In the genomic region with DNA sequence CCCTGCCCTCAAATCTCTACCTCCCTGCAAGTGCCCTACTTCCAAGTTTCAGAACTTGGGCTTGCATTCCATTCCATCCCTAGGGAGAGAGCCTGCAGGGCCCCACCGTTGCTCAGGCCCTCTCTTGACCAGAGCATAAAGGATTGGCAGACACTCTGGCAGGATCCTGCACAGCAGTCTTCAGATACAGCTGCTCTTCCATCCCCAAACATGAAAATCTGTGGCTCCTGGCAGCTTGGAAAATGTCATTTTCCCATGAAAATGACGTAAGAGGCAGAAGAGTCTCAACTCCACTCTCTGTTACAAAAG, we compare ENCODE assay signal across 29 cellular contexts.
DNase-seq lines count a peak whose midpoint lies in the region; ATAC-seq, FAIRE-seq and TF ChIP-seq lines count a peak whose summit lies in the region.
"Had no signal": no experiment of that assay in that cellular context is flagged by ENCODE, and none has a peak within 500 bp of the region (broad histone marks: within the 10 kb centered on the region; RNA-seq: fewer than 3 reads in every experiment).

No MANE protein-coding gene starts in this region.

- TF ChIP-seq RAD21 in HepG2 (CRISPR knock-in tag; IDR thresholded peaks at IDR 0.05): no peak

- H4K20me1 ChIP-seq in astrocyte (ENCODE audit: insufficient read depth, low read length) (no peaks in the 10 kb centered on the region), HepG2 (ENCODE audit: insufficient read depth, low read length) (no peaks in the 10 kb centered on the region)

- intact Hi-C loops in HepG2 (cut with micrococcal nuclease; ENCODE audit: unreplicated experiment): no loop called here

- H3K27ac ChIP-seq in astrocyte (ENCODE audit: low read depth, low read length) (no peak overlapping the region), HepG2 (ENCODE audit: extremely low read length, insufficient read depth, low read length) (no peak overlapping the region)
- H3K27ac ChIP-seq: breast epithelium, gastrocnemius medialis, SJSA1, vagina had no signal

- H3K9me3 ChIP-seq in astrocyte (ENCODE audit: insufficient read depth, low read depth, low read length) (no peaks in the 10 kb centered on the region), HepG2 (ENCODE audit: low read length) (no peaks in the 10 kb centered on the region)
- H3K9me3 ChIP-seq: adrenal gland, breast epithelium, gastrocnemius medialis, MG63, SJSA1, vagina had no signal

- peak; percentile 51; the same call in 1 of the 3 replicates for ATAC-seq in HepG2
- ATAC-seq in HG02571 (IDR thresholded peaks at IDR 0.05; ENCODE audit: unreplicated experiment): no peak
- ATAC-seq in HG02970 (IDR thresholded peaks at IDR 0.05; ENCODE audit: low FRiP score, unreplicated experiment): no peak
- ATAC-seq: effector memory CD8-positive, alpha-beta T cell; esophagus mucosa; GM12878; HCT116; T-cell had no signal

- H3K4me3 Mint-ChIP-seq in astrocyte (ENCODE audit: unreplicated experiment) (peak overlapping the region; percentile 20), osteocyte (ENCODE audit: unreplicated experiment) (no peak overlapping the region), endothelial cell (ENCODE audit: unreplicated experiment) (no peak overlapping the region)
- H3K4me3 Mint-ChIP-seq: activated B cell treated with CpG ODN at 0.5 μM for 24 hours; activated naive CD4-positive, alpha-beta T cell treated with anti-CD3 and anti-CD28 coated beads for 36 hours; CD4-positive, CD25-positive, alpha-beta regulatory T cell; effector memory CD8-positive, alpha-beta T cell; T-cell had no signal

- CTCF ChIA-PET in HEK293T (lab: Yijun Ruan, JAX): interaction anchor here (0.6 kb wide), 1 partner anchor 107 kb away, joined by 3 read pairs; no protein-coding TSS in a partner anchor
- CTCF ChIA-PET in HepG2 (lab: Yijun Ruan, JAX; ENCODE audit: low intra/inter-chr PET ratio, low total read pairs): no interaction called here

- BruUV-seq in HepG2 (replicated peaks; lab: Mats Ljungman, UMichigan): no TSS peak

- H3K79me2 ChIP-seq in astrocyte (ENCODE audit: insufficient read depth, low read length): no peaks in the 10 kb centered on the region
- H3K79me2 ChIP-seq in HepG2 (ENCODE audit: insufficient read depth, low read length): no peaks in the 10 kb centered on the region

- no peak overlapping the region for H3K9ac ChIP-seq in astrocyte (ENCODE audit: low read length)
- H3K9ac ChIP-seq in HepG2 (ENCODE audit: insufficient read depth, low read depth, low read length): no peak overlapping the region

- WGBS in HepG2 (ENCODE audit: low lambda C conversion rate): 65% methylated on average over 2 of the region's 2 CpGs

- H3K4me1 Mint-ChIP-seq in astrocyte (ENCODE audit: low read depth, unreplicated experiment): peaks cover 57% of the 10 kb centered on the region
- H3K4me1 Mint-ChIP-seq in osteocyte (ENCODE audit: unreplicated experiment): peaks cover 36% of the 10 kb centered on the region
- peaks cover 27% of the 10 kb centered on the region for H3K4me1 Mint-ChIP-seq in endothelial cell (ENCODE audit: unreplicated experiment)
- H3K4me1 Mint-ChIP-seq: activated B cell treated with CpG ODN at 0.5 μM for 24 hours; CD4-positive, CD25-positive, alpha-beta regulatory T cell; T-cell had no signal

- peaks cover 2% of the 10 kb centered on the region for H3K36me3 Mint-ChIP-seq in astrocyte (ENCODE audit: low read depth, unreplicated experiment)
- peaks cover 13% of the 10 kb centered on the region for H3K36me3 Mint-ChIP-seq in osteocyte (ENCODE audit: unreplicated experiment)
- H3K36me3 Mint-ChIP-seq in endothelial cell (ENCODE audit: low read depth, unreplicated experiment): peaks cover 4% of the 10 kb centered on the region
- H3K36me3 Mint-ChIP-seq: CD4-positive, CD25-positive, alpha-beta regulatory T cell; T-cell had no signal

- peaks cover 29% of the 10 kb centered on the region for H3K4me1 ChIP-seq in astrocyte (ENCODE audit: insufficient read depth, low read length)
- peaks cover 44% of the 10 kb centered on the region for H3K4me1 ChIP-seq in HepG2 (ENCODE audit: insufficient read depth, low read length)
- H3K4me1 ChIP-seq: breast epithelium had no signal

- H3K4me3 ChIP-seq in astrocyte (ENCODE audit: insufficient read depth, low read depth, low read length) (no peak overlapping the region), HepG2 (replicated peaks in 1 of 3; ENCODE audit: insufficient read depth in 1 of 3, low read depth in 2 of 3, low read length in 3 of 3) (no peak overlapping the region)
- H3K4me3 ChIP-seq: adrenal gland, breast epithelium, gastrocnemius medialis, GM12878, MG63, SJSA1, vagina had no signal

- DNase-seq in HEK293T (ENCODE audit: extremely low spot score) (peak; percentile 17), astrocyte (ENCODE audit: low read depth) (no peak), HepG2 (ENCODE audit: low spot score) (no peak), osteocyte (ENCODE audit: extremely low spot score, unreplicated experiment) (no peak), retina (no peak), endothelial cell (ENCODE audit: low spot score) (no peak)
- DNase-seq: activated B cell treated with CpG ODN at 0.5 μM for 24 hours; activated naive CD4-positive, alpha-beta T cell treated with anti-CD3 and anti-CD28 coated beads for 36 hours; adrenal gland; CD4-positive, CD25-positive, alpha-beta regulatory T cell; effector memory CD8-positive, alpha-beta T cell; gastrocnemius medialis; MG63; midbrain; NCI-H1930; NCI-H526; posterior cingulate gyrus; stimulated activated naive CD4-positive, alpha-beta T cell treated with Interleukin-2 at 50 U/mL for 16 hours; T-cell had no signal

- no peaks in the 10 kb centered on the region for H3K36me3 ChIP-seq in astrocyte (ENCODE audit: insufficient read depth, low read length)
- H3K36me3 ChIP-seq in HepG2 (replicated peaks in 1 of 2; ENCODE audit: control insufficient read depth in 1 of 2, insufficient read depth in 2 of 2, low read length in 2 of 2): no peaks in the 10 kb centered on the region
- H3K36me3 ChIP-seq: adrenal gland, breast epithelium, gastrocnemius medialis, vagina had no signal

- H2AFZ ChIP-seq in astrocyte (ENCODE audit: low read depth, low read length) (no peak overlapping the region), HepG2 (ENCODE audit: low read length) (no peak overlapping the region)

- no peak for TF ChIP-seq CTCF in astrocyte (IDR thresholded peaks at IDR 0.05; ENCODE audit: insufficient read depth, low read depth, low read length)
- TF ChIP-seq CTCF in HepG2 (CRISPR knock-in tag; IDR thresholded peaks at IDR 0.05): no peak
- no peak for TF ChIP-seq CTCF in osteocyte (IDR thresholded peaks at IDR 0.05)
- no peak for TF ChIP-seq CTCF in endothelial cell (IDR thresholded peaks at IDR 0.05; ENCODE audit: unreplicated experiment)

- H3K27me3 ChIP-seq in astrocyte (ENCODE audit: insufficient read depth, low read length) (no peaks in the 10 kb centered on the region), HepG2 (ENCODE audit: control insufficient read depth in 1 of 2, insufficient read depth in 2 of 2, low read length in 2 of 2) (no peaks in the 10 kb centered on the region)
- H3K27me3 ChIP-seq: adrenal gland, breast epithelium, gastrocnemius medialis, MG63, SJSA1, vagina had no signal

- in situ Hi-C loops in HepG2 (cut with HindIII; ENCODE audit: extremely low pct_ligation_motif_present, low pct_unique_long_range_greater_than_20kb): no loop called here

- POLR2A ChIA-PET in HEK293T (lab: Yijun Ruan, JAX): no interaction called here
- POLR2A ChIA-PET in HepG2 (lab: Yijun Ruan, JAX): interaction anchor here (1.0 to 1.4 kb wide), 3 partner anchors 10 to 142 kb away, joined by 3 to 4 read pairs (median 3); no protein-coding TSS in a partner anchor

- H3K27ac Mint-ChIP-seq in astrocyte (ENCODE audit: unreplicated experiment) (no peak overlapping the region), osteocyte (ENCODE audit: unreplicated experiment) (peak overlapping the region; percentile 35), endothelial cell (ENCODE audit: unreplicated experiment) (no peak overlapping the region)
- H3K27ac Mint-ChIP-seq: activated B cell treated with CpG ODN at 0.5 μM for 24 hours; activated naive CD4-positive, alpha-beta T cell treated with anti-CD3 and anti-CD28 coated beads for 36 hours; effector memory CD8-positive, alpha-beta T cell; T-cell had no signal

- TF ChIP-seq EP300 in HepG2 (IDR thresholded peaks at IDR 0.05; ENCODE audit: low read depth in 2 of 2, low read length in 2 of 2) (no peak), HepG2 (CRISPR knock-in tag; IDR thresholded peaks at IDR 0.05; ENCODE audit: borderline replicate concordance) (no peak)

- no peak for FAIRE-seq in astrocyte (lab: Jason Lieb, UNC)
- no peak for FAIRE-seq in HepG2 (lab: Jason Lieb, UNC)
- FAIRE-seq: colon, GM12878, RCC 7860 had no signal

- no peaks in the 10 kb centered on the region for H3K27me3 Mint-ChIP-seq in astrocyte (ENCODE audit: low read depth, unreplicated experiment)
- H3K27me3 Mint-ChIP-seq in osteocyte (ENCODE audit: unreplicated experiment): no peaks in the 10 kb centered on the region
- peaks cover 3% of the 10 kb centered on the region for H3K27me3 Mint-ChIP-seq in endothelial cell (ENCODE audit: unreplicated experiment)

- H3K9me3 Mint-ChIP-seq in astrocyte (ENCODE audit: unreplicated experiment): peaks cover 5% of the 10 kb centered on the region
- no peaks in the 10 kb centered on the region for H3K9me3 Mint-ChIP-seq in osteocyte (ENCODE audit: unreplicated experiment)
- no peaks in the 10 kb centered on the region for H3K9me3 Mint-ChIP-seq in endothelial cell (ENCODE audit: unreplicated experiment)
- H3K9me3 Mint-ChIP-seq: activated B cell treated with CpG ODN at 0.5 μM for 24 hours; activated naive CD4-positive, alpha-beta T cell treated with anti-CD3 and anti-CD28 coated beads for 36 hours; CD4-positive, CD25-positive, alpha-beta regulatory T cell; effector memory CD8-positive, alpha-beta T cell; T-cell had no signal

- no peak for TF ChIP-seq POLR2A in HepG2 (IDR thresholded peaks at IDR 0.05; ENCODE audit: insufficient read depth in 1 of 2, low read depth in 2 of 2, low read length in 2 of 2)

- H3K4me2 ChIP-seq in astrocyte (ENCODE audit: low read length): no peak overlapping the region
- peak overlapping the region; percentile 13; the same call in 1 of the 2 replicates for H3K4me2 ChIP-seq in HepG2 (ENCODE audit: low read depth, low read length)

TF ChIP-seq in HEK293T, 16 proteins besides CTCF, POLR2A, EP300 and RAD21 (continues in another document):
- TF ChIP-seq L3MBTL2 (conservative IDR thresholded peaks at IDR 0.05) (no peak), NFRKB (IDR thresholded peaks at IDR 0.05) (no peak), FOXA1 (IDR thresholded peaks at IDR 0.05) (no peak), FOXM1 (IDR thresholded peaks at IDR 0.05; ENCODE audit: borderline replicate concordance) (no peak)

TF ChIP-seq in HepG2, 621 proteins besides CTCF, POLR2A, EP300 and RAD21:
- 0 out of 2 replicates have a peak, but pooled peaks have one; percentile 2 for TF ChIP-seq TRIM24 (CRISPR knock-in tag; IDR thresholded peaks at IDR 0.05)
- TF ChIP-seq ZNF44 (CRISPR knock-in tag; IDR thresholded peaks at IDR 0.05): no peak
